ENCODE assay signal across 10 cellular contexts in the genomic region with DNA sequence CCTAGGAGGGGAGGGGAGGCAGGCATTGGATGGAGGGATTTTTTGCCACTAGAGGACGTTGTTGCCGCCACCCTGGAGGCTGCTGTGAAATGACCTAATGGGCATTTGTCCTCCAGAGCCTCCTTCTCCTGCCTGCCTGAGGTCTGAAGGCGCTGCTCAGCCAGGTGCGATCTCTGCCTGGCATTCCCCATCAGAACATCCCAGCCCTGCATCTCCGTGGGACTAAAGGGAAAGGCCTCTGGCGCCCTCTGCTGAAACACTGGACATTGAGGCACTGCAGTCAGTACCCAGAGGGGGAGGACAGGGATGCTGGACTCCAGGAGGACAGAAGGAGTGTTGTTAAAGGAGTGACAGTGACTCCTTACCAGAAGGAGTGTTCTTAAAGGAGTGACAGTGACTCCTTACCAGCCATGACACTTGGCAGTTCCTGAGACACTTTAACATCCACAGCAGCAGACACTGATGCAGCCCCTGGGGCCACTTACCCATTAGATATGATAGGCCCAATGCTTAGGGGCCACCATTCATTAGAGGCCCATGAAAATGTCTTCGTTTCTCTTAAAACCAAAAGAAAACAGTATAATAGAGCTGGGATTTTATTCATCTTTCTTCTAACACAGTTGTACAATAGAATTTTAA. TPM values are rescaled to one million over a fixed set of nuclear protein-coding genes. Genes with fewer than 3 reads are reported as not detected.
A peak's percentile ranks its signal among the peaks of the same experiment; 100 is the strongest.
DNase-seq lines count a peak whose midpoint lies in the region; ATAC-seq, FAIRE-seq and TF ChIP-seq lines count a peak whose summit lies in the region.
"Had no signal": no experiment of that assay in that cellular context is flagged by ENCODE, and none has a peak within 500 bp of the region (broad histone marks: within the 10 kb centered on the region; RNA-seq: fewer than 3 reads in every experiment).

No MANE protein-coding gene starts in this region.

- no peak overlapping the region for H3K4me2 ChIP-seq in PC-9

- in situ Hi-C loops in Caki2 (cut with HindIII; ENCODE audit: low pct_unique_long_range_greater_than_20kb, low sequenced_read_pairs), result no loop called here

- no peaks in the 10 kb centered on the region for H4K20me1 ChIP-seq in PC-9 (ENCODE audit: insufficient read depth)

- no peak for FAIRE-seq in bronchial epithelial cell (lab: Jason Lieb, UNC)
- FAIRE-seq: islet of Langerhans had no signal

- H2AFZ ChIP-seq in PC-9, result no peak overlapping the region

- H3K27me3 ChIP-seq in PC-9 (ENCODE audit: insufficient read depth, low read depth), result no peaks in the 10 kb centered on the region
- no peaks in the 10 kb centered on the region for H3K27me3 ChIP-seq in bronchial epithelial cell (ENCODE audit: control insufficient read depth, insufficient read depth, low read length)
- H3K27me3 ChIP-seq in stomach, result no peaks in the 10 kb centered on the region

- no peak for TF ChIP-seq EP300 in stomach (IDR thresholded peaks at IDR 0.05)

- H3K9me3 ChIP-seq in PC-9 (ENCODE audit: insufficient read depth, low read depth) (no peaks in the 10 kb centered on the region; the same call in 1 of the 2 replicates), stomach (no peaks in the 10 kb centered on the region)

- H3K27ac ChIP-seq in PC-9, result no peak overlapping the region
- H3K27ac ChIP-seq in stomach, result no peak overlapping the region

- no TSS peak for BruUV-seq in PC-9 (replicated peaks; lab: Mats Ljungman, UMichigan)

- peak; percentile 65 for TF ChIP-seq CTCF in PC-9 (conservative IDR thresholded peaks at IDR 0.05)
- TF ChIP-seq CTCF in bronchial epithelial cell (IDR thresholded peaks at IDR 0.05; ENCODE audit: insufficient read depth, low read length, severe bottlenecking), result peak; percentile 72
- TF ChIP-seq CTCF in stomach (IDR thresholded peaks at IDR 0.05), result peak in 5 of 7 experiments; percentile 19 to 64 (median 51)

- H3K36me3 ChIP-seq in PC-9 (ENCODE audit: low read depth) (no peaks in the 10 kb centered on the region), bronchial epithelial cell (ENCODE audit: control insufficient read depth, insufficient read depth, low read length) (no peaks in the 10 kb centered on the region), stomach (peaks cover 0 to 45% (median 39%) of the 10 kb centered on the region in 4 donors)

- POLR2A ChIA-PET in PC-9 (lab: Charles Lee; ENCODE audit: unreplicated experiment), result no interaction called here

- no peaks in the 10 kb centered on the region for H3K9me2 ChIP-seq in PC-9 (ENCODE audit: insufficient read depth)

- TF ChIP-seq POLR2A in stomach (IDR thresholded peaks at IDR 0.05), result no peak

- H3K79me2 ChIP-seq in PC-9 (ENCODE audit: low read depth), result no peaks in the 10 kb centered on the region

- intact Hi-C loops in PC-9 (cut with micrococcal nuclease; ENCODE audit: unreplicated experiment), result loop anchor here (1.0 kb wide), 1 partner anchor 127 kb away; no protein-coding TSS in a partner anchor
- intact Hi-C loops in stomach (cut with DNase I; ENCODE audit: low total_unique reads), result no loop called here

- CTCF ChIA-PET in PC-9 (lab: Charles Lee), result no interaction called here

- H3K4me1 ChIP-seq in PC-9 (replicated peaks; ENCODE audit: insufficient read depth) (no peaks in the 10 kb centered on the region), stomach (no peaks in the 10 kb centered on the region)

- H3K4me3 ChIP-seq in PC-9, result no peak overlapping the region
- H3K4me3 ChIP-seq in bronchial epithelial cell (ENCODE audit: low read depth, low read length), result no peak overlapping the region
- H3K4me3 ChIP-seq in stomach, result no peak overlapping the region

- ATAC-seq in HG02678 (IDR thresholded peaks at IDR 0.05; ENCODE audit: unreplicated experiment) (no peak), HG03039 (IDR thresholded peaks at IDR 0.05; ENCODE audit: unreplicated experiment) (no peak)

- 25 to 39% (median 28%) methylated on average over 4 to 7 of the region's 7 CpGs for WGBS in stomach, 5 donors

- no peaks in the 10 kb centered on the region for H3F3A ChIP-seq in PC-9 (ENCODE audit: insufficient read depth, low read depth)

- peak; percentile 25 for DNase-seq in Caki2 (ENCODE audit: low read depth)
- peak; percentile 82 for DNase-seq in HT-29 (ENCODE audit: low spot score)
- DNase-seq in PC-9, result peak in 1 of 2 experiments; percentile 47
- DNase-seq in bronchial epithelial cell (ENCODE audit: low read depth), result peak; percentile 51
- peak; percentile 77 for DNase-seq in kidney tubule cell (ENCODE audit: low spot score)
- peak; percentile 74 for DNase-seq in stomach

RNA-seq across cellular contexts. Expression of a gene that starts 17.0 kb away (rescaled TPM):
- not detected in 2 replicates for total RNA-seq in Caki2 (2014; rRNA removed; shearing (Covaris generic); ENCODE audit: low replicate concordance)
- 1.2 and 1.6 TPM in 2 replicates for total RNA-seq in HT-29 (2014; rRNA removed; shearing (Covaris generic))
- total RNA-seq in PC-9 (2021) (38.5 and 52.3 TPM in 2 replicates), bronchial epithelial cell (2.4 and 8.1 TPM in 2 replicates), stomach (10 to 100 TPM in 2 of 5 donors, 1 to 10 TPM in 3; 1.3 to 24.6 (median 7.0) TPM)
- 10 to 100 TPM; 13.9 to 23.7 (median 23.3) TPM for polyA plus RNA-seq in stomach
- total RNA-seq: HT1080 had no signal

RNA-seq across cellular contexts. Expression of a gene that starts 59.3 kb away (rescaled TPM):
- not detected in 2 replicates for total RNA-seq in Caki2 (2014; rRNA removed; shearing (Covaris generic); ENCODE audit: low replicate concordance)
- 0.21 TPM in 1 of 2 replicates, not detected in the other for total RNA-seq in HT-29 (2014; rRNA removed; shearing (Covaris generic))
- total RNA-seq in PC-9 (2021) (not detected in 2 replicates), bronchial epithelial cell (not detected in 2 replicates), stomach (100 to 1,000 TPM in 1 of 5 donors, 1 to 10 TPM in 1, not detected in 3; 8.6 to 347 TPM)
- polyA plus RNA-seq in stomach, result 1 to 10 TPM; 3.8 to 7.2 (median 4.4) TPM
- total RNA-seq: HT1080 had no signal
